25 cellular contexts compared by ENCODE assay signal in genomic region chr10:120582753-120583152, GRCh38.
"Had no signal": no experiment of that assay in that cellular context is flagged by ENCODE, and none has a peak within 500 bp of the region (broad histone marks: within the 10 kb centered on the region; RNA-seq: fewer than 3 reads in every experiment).

No MANE protein-coding gene starts in this region.

- DNase-seq: hippocampal formation; kidney; left ventricle myocardium inferior; mesendoderm; naive thymus-derived CD4-positive, alpha-beta T cell; occipital lobe; psoas muscle; small intestine; spleen; stimulated activated CD4-positive, alpha-beta T cell treated with anti-CD3 and anti-CD28 coated beads, Interleukin-4, amount 100 ng/mL, for 4 hours; stimulated activated CD8-positive, alpha-beta memory T cell treated with anti-CD3 and anti-CD28 coated beads, Interleukin-4, amount 100 ng/mL, for 48 hours; stimulated activated naive CD4-positive, alpha-beta T cell treated with Interleukin-2 at 50 U/mL for 16 hours; stimulated activated naive CD8-positive, alpha-beta T cell treated with anti-CD3 and anti-CD28 coated beads, Interleukin-15, amount 100 ng/mL, for 72 hours; substantia nigra; uterus had no signal

- H3K4me1 ChIP-seq: left ventricle myocardium inferior, parathyroid adenoma, psoas muscle, spleen, tibial nerve, uterus had no signal

- FAIRE-seq: kidney, small intestine had no signal

- H3K9ac ChIP-seq: parathyroid adenoma had no signal

- ATAC-seq: psoas muscle; sciatic nerve; stimulated activated memory B cell treated with anti-CD40 and anti-IgM and Interleukin-4, amounts not matched to agents 10 μg/mL and 1 μg/mL and 100 μg/mL, for 72 hours; stimulated activated naive CD8-positive, alpha-beta T cell treated with anti-CD3 and anti-CD28 coated beads, Interleukin-15, amount 100 ng/mL, for 72 hours had no signal

- H3K27ac Mint-ChIP-seq: mesothelial cell of epicardium; naive thymus-derived CD4-positive, alpha-beta T cell; natural killer cell treated with Interleukin-12 subunit alpha and Interleukin-12 subunit beta and Interleukin-15 and Interleukin-18, amount 100 ng/mL, for 72 hours; stimulated activated memory B cell treated with anti-CD40 and anti-IgM and Interleukin-4, amounts not matched to agents 10 μg/mL and 1 μg/mL and 100 μg/mL, for 72 hours; type B pancreatic cell had no signal

- H2AFZ ChIP-seq: parathyroid adenoma had no signal

- H3K27ac ChIP-seq: left ventricle myocardium inferior, neutrophil, parathyroid adenoma, psoas muscle, spleen, tibial nerve, uterus had no signal

- H3K4me1 Mint-ChIP-seq: mesothelial cell of epicardium; naive thymus-derived CD4-positive, alpha-beta T cell; stimulated activated memory B cell treated with anti-CD40 and anti-IgM and Interleukin-4, amounts not matched to agents 10 μg/mL and 1 μg/mL and 100 μg/mL, for 72 hours; stimulated activated naive CD8-positive, alpha-beta T cell treated with anti-CD3 and anti-CD28 coated beads, Interleukin-15, amount 100 ng/mL, for 72 hours had no signal

- H3K9me3 ChIP-seq: left ventricle myocardium inferior, neutrophil, psoas muscle, spleen, tibial nerve, uterus had no signal

- H3K27me3 Mint-ChIP-seq: stimulated activated naive CD8-positive, alpha-beta T cell treated with anti-CD3 and anti-CD28 coated beads, Interleukin-15, amount 100 ng/mL, for 72 hours had no signal

- H3K79me2 ChIP-seq: parathyroid adenoma had no signal

- H3K36me3 Mint-ChIP-seq: mesothelial cell of epicardium; naive thymus-derived CD4-positive, alpha-beta T cell; natural killer cell treated with Interleukin-12 subunit alpha and Interleukin-12 subunit beta and Interleukin-15 and Interleukin-18, amount 100 ng/mL, for 72 hours; stimulated activated memory B cell treated with anti-CD40 and anti-IgM and Interleukin-4, amounts not matched to agents 10 μg/mL and 1 μg/mL and 100 μg/mL, for 72 hours had no signal

- H3K4me3 Mint-ChIP-seq: mesothelial cell of epicardium; naive thymus-derived CD4-positive, alpha-beta T cell; natural killer cell treated with Interleukin-12 subunit alpha and Interleukin-12 subunit beta and Interleukin-15 and Interleukin-18, amount 100 ng/mL, for 72 hours; neural crest cell; stimulated activated memory B cell treated with anti-CD40 and anti-IgM and Interleukin-4, amounts not matched to agents 10 μg/mL and 1 μg/mL and 100 μg/mL, for 72 hours; stimulated activated naive CD8-positive, alpha-beta T cell treated with anti-CD3 and anti-CD28 coated beads, Interleukin-15, amount 100 ng/mL, for 72 hours; type B pancreatic cell had no signal

- H3K27me3 ChIP-seq: neutrophil, spleen, tibial nerve, uterus had no signal

- H3K9me3 Mint-ChIP-seq: mesothelial cell of epicardium; natural killer cell treated with Interleukin-12 subunit alpha and Interleukin-12 subunit beta and Interleukin-15 and Interleukin-18, amount 100 ng/mL, for 72 hours; neural crest cell; stimulated activated memory B cell treated with anti-CD40 and anti-IgM and Interleukin-4, amounts not matched to agents 10 μg/mL and 1 μg/mL and 100 μg/mL, for 72 hours; stimulated activated naive CD8-positive, alpha-beta T cell treated with anti-CD3 and anti-CD28 coated beads, Interleukin-15, amount 100 ng/mL, for 72 hours; type B pancreatic cell had no signal

- H3K36me3 ChIP-seq: left ventricle myocardium inferior, neutrophil, spleen, tibial nerve, uterus had no signal

- H3K4me3 ChIP-seq: left ventricle myocardium inferior, lung, psoas muscle, spleen, tibial nerve, uterus had no signal
